17 cellular contexts compared by ENCODE assay signal in the genomic region with DNA sequence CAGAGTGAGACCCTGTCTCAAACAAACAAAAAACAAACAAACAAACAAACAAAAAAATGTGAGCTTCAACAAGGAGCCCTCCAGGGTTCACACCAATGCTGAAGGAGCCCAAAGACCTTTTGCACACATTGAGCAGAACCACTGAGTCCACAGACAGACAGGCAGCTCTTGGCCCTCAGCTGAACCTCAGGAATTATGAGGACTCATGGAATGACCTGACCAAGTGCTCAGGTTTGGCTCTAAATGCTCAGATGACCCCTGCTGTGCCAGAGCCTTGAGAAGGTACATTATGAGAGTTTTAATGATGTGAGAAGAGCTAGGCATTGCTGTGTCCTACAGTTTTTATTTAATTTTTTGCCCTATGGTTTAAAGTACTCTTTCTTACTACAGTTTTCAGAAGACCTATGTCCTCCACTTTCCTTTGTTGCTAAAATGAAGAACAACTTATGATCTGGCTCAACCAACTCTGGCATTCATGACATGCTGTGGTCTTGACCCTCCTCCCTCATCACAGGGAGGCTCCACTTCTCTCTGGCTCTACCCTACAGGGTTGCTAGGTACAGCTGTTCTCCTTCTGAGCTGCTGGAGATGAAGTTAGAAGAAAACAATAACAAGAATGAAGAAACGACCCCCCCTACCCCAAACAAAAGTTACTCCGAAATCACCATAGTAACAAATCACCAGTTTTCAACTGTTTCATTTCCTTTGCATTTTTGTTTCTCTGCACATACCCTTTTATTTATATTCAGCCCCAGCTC.
DNase-seq lines count a peak whose midpoint lies in the region; ATAC-seq and TF ChIP-seq lines count a peak whose summit lies in the region.
"Had no signal": no experiment of that assay in that cellular context is flagged by ENCODE, and none has a peak within 500 bp of the region (broad histone marks: within the 10 kb centered on the region; RNA-seq: fewer than 3 reads in every experiment).

No MANE protein-coding gene starts in this region.

- H3K27me3 ChIP-seq in foreskin keratinocyte (no peaks in the 10 kb centered on the region), gastrocnemius medialis (no peaks in the 10 kb centered on the region)
- H3K27me3 ChIP-seq: esophagus muscularis mucosa, right atrium auricular region, SJSA1, tibial nerve had no signal

- no peaks in the 10 kb centered on the region for H3K9me3 ChIP-seq in gastrocnemius medialis
- H3K9me3 ChIP-seq: SJSA1 had no signal

- H3K27me3 Mint-ChIP-seq in activated naive CD4-positive, alpha-beta T cell treated with anti-CD3 and anti-CD28 coated beads, Interleukin-2, amount 50 U/mL, for 24 hours: no peaks in the 10 kb centered on the region
- no peaks in the 10 kb centered on the region for H3K27me3 Mint-ChIP-seq in memory B cell
- H3K27me3 Mint-ChIP-seq in type B pancreatic cell: no peaks in the 10 kb centered on the region

- intact Hi-C loops in gastrocnemius medialis (cut with DNase I; ENCODE audit: low total_unique reads): no loop called here

- H3K27ac Mint-ChIP-seq in activated naive CD4-positive, alpha-beta T cell treated with anti-CD3 and anti-CD28 coated beads, Interleukin-2, amount 50 U/mL, for 24 hours: peak overlapping the region; percentile 81
- H3K27ac Mint-ChIP-seq in memory B cell: peak overlapping the region; percentile 84
- peak overlapping the region; percentile 25 for H3K27ac Mint-ChIP-seq in type B pancreatic cell

- peaks cover 57% of the 10 kb centered on the region for H3K36me3 Mint-ChIP-seq in activated naive CD4-positive, alpha-beta T cell treated with anti-CD3 and anti-CD28 coated beads, Interleukin-2, amount 50 U/mL, for 24 hours
- H3K36me3 Mint-ChIP-seq in memory B cell (peaks cover 3% of the 10 kb centered on the region), type B pancreatic cell (peaks cover 39% of the 10 kb centered on the region)

- no peaks in the 10 kb centered on the region for H3K9me3 Mint-ChIP-seq in activated naive CD4-positive, alpha-beta T cell treated with anti-CD3 and anti-CD28 coated beads, Interleukin-2, amount 50 U/mL, for 24 hours
- H3K9me3 Mint-ChIP-seq in memory B cell (no peaks in the 10 kb centered on the region), type B pancreatic cell (peaks cover 5% of the 10 kb centered on the region)

- no peak for TF ChIP-seq POLR2A in gastrocnemius medialis (IDR thresholded peaks at IDR 0.05)

- TF ChIP-seq CTCF in astrocyte of the spinal cord (IDR thresholded peaks at IDR 0.05; ENCODE audit: low read depth, low read length) (no peak), type B pancreatic cell (conservative IDR thresholded peaks at IDR 0.05) (no peak), foreskin keratinocyte (conservative IDR thresholded peaks at IDR 0.05) (no peak), gastrocnemius medialis (IDR thresholded peaks at IDR 0.05 in 4 of 5, conservative IDR thresholded peaks at IDR 0.05 in 1 of 5) (no peak)

- H3K4me1 ChIP-seq in foreskin keratinocyte (peaks cover 20% of the 10 kb centered on the region), gastrocnemius medialis (peaks cover 8 to 18% of the 10 kb centered on the region in 2 donors)

- in situ Hi-C loops in astrocyte of the spinal cord (cut with HindIII; ENCODE audit: low sequenced_read_pairs) (no loop called here), gastrocnemius medialis (cut with MboI; ENCODE audit: low sequenced_read_pairs in 4 of 4) (loop anchor here in 1 of 4 donors (25.0 kb wide), 1 partner anchor 128 kb away; a partner anchor contains a TSS)

- peak; percentile 57 for ATAC-seq in memory B cell (ENCODE audit: low read depth)
- no peak for ATAC-seq in foreskin keratinocyte
- ATAC-seq in gastrocnemius medialis: no peak
- ATAC-seq in HG02642 (IDR thresholded peaks at IDR 0.05; ENCODE audit: poor library complexity, unreplicated experiment): no peak

- no peaks in the 10 kb centered on the region for H3K36me3 ChIP-seq in gastrocnemius medialis
- H3K36me3 ChIP-seq: esophagus muscularis mucosa, left ventricle myocardium inferior, SJSA1 had no signal

- H3K4me3 ChIP-seq in astrocyte of the spinal cord (ENCODE audit: low read depth, low read length) (no peak overlapping the region), gastrocnemius medialis (no peak overlapping the region)
- H3K4me3 ChIP-seq: esophagus muscularis mucosa, left ventricle myocardium inferior, right atrium auricular region, SJSA1, tibial nerve had no signal

- peak overlapping the region; percentile 24 for H3K4me3 Mint-ChIP-seq in activated naive CD4-positive, alpha-beta T cell treated with anti-CD3 and anti-CD28 coated beads, Interleukin-2, amount 50 U/mL, for 24 hours
- no peak overlapping the region for H3K4me3 Mint-ChIP-seq in memory B cell
- H3K4me3 Mint-ChIP-seq in type B pancreatic cell: peak overlapping the region; percentile 18

- peaks cover 96% of the 10 kb centered on the region for H3K4me1 Mint-ChIP-seq in activated naive CD4-positive, alpha-beta T cell treated with anti-CD3 and anti-CD28 coated beads, Interleukin-2, amount 50 U/mL, for 24 hours
- peaks cover 50% of the 10 kb centered on the region for H3K4me1 Mint-ChIP-seq in memory B cell
- peaks cover 60% of the 10 kb centered on the region for H3K4me1 Mint-ChIP-seq in type B pancreatic cell (ENCODE audit: unreplicated experiment)

- no peak for DNase-seq in activated naive CD4-positive, alpha-beta T cell (lab: John Stamatoyannopoulos, UW)
- peak; percentile 87 for DNase-seq in astrocyte of the spinal cord (ENCODE audit: low read depth, low spot score)
- no peak for DNase-seq in memory B cell (ENCODE audit: low spot score in 2 of 2)
- DNase-seq in type B pancreatic cell (ENCODE audit: extremely low spot score, unreplicated experiment): no peak
- DNase-seq in foreskin keratinocyte: no peak
- DNase-seq in gastrocnemius medialis: no peak
- DNase-seq: cortex of kidney; left ventricle myocardium inferior; NCI-H146; stimulated activated CD4-positive, alpha-beta T cell treated with anti-CD3 and anti-CD28 coated beads, Interleukin-1b, Interleukin-23, amount 100 ng/mL, for 48 hours; stimulated activated CD8-positive, alpha-beta memory T cell treated with anti-CD3 and anti-CD28 coated beads, Interleukin-4, amount 100 ng/mL, for 48 hours had no signal

- H3K27ac ChIP-seq in foreskin keratinocyte (no peak overlapping the region), gastrocnemius medialis (no peak overlapping the region)
- H3K27ac ChIP-seq: esophagus muscularis mucosa, left ventricle myocardium inferior, right atrium auricular region, SJSA1, tibial nerve had no signal

Comparison
In these comparisons a context has a peak if more than half of its experiments do, and no peak if none do; other contexts are left out.
1. H3K27ac Mint-ChIP-seq: peak in every context shown above with its lines; median percentile 84 in memory B cell; 81 in activated naive CD4-positive, alpha-beta T cell treated with anti-CD3 and anti-CD28 coated beads, Interleukin-2, amount 50 U/mL, for 24 hours; 25 in type B pancreatic cell.